8 cellular contexts compared by ENCODE assay signal in genomic region chr10:47558109-47558508, GRCh38. TPM values are rescaled to one million over a fixed set of nuclear protein-coding genes. Genes with fewer than 3 reads are reported as not detected.
DNase-seq lines count a peak whose midpoint lies in the region; ATAC-seq, FAIRE-seq and TF ChIP-seq lines count a peak whose summit lies in the region.
"Not testable (repeated sequence)": the region's sequence is repeated elsewhere in the genome, so short reads cannot be mapped to it uniquely, and the experiment has no call there.

No MANE protein-coding gene starts in this region.

- ATAC-seq in pancreas: peak; percentile 19 to 41 (median 26)

- not testable (repeated sequence) for H3K4me2 ChIP-seq in endothelial cell of umbilical vein (ENCODE audit: insufficient read depth, low read length)
- peak overlapping the region; percentile 49 for H3K4me2 ChIP-seq in hepatocyte

- not testable (repeated sequence) for H3K4me3 ChIP-seq in BJ (ENCODE audit: low read depth, low read length); endothelial cell of umbilical vein (replicated peaks in 1 of 3; ENCODE audit: insufficient read depth in 1 of 3, low read depth in 1 of 3, low read length in 3 of 3); hepatocyte; pancreas

- H2AFZ ChIP-seq in endothelial cell of umbilical vein (ENCODE audit: low read depth, low read length): peak overlapping the region; percentile 44
- H2AFZ ChIP-seq in hepatocyte: not testable (repeated sequence)

- not testable (repeated sequence) for H3K27ac ChIP-seq in endothelial cell of umbilical vein (ENCODE audit: insufficient read depth, low read depth, low read length)
- H3K27ac ChIP-seq in hepatocyte: peak overlapping the region; percentile 86
- peak overlapping the region in 2 of 4 donors; percentile 78 for H3K27ac ChIP-seq in pancreas

- not testable (repeated sequence) for H3K9me3 Mint-ChIP-seq in type B pancreatic cell

- H4K20me1 ChIP-seq in endothelial cell of umbilical vein (replicated peaks; ENCODE audit: control insufficient read depth, extremely low read depth, insufficient read depth, low read length); hepatocyte (ENCODE audit: insufficient read depth, poor library complexity, severe bottlenecking): not testable (repeated sequence)

- not testable (repeated sequence) for TF ChIP-seq CTCF in BJ (IDR thresholded peaks at IDR 0.05; ENCODE audit: insufficient read depth, low read depth, low read length); endothelial cell of umbilical vein (IDR thresholded peaks at IDR 0.05; ENCODE audit: extremely low read depth in 1 of 2, insufficient read depth in 1 of 2, low read depth in 1 of 2, low read length in 2 of 2); hepatocyte (IDR thresholded peaks at IDR 0.05; ENCODE audit: poor library complexity); pancreas (IDR thresholded peaks at IDR 0.05); type B pancreatic cell (conservative IDR thresholded peaks at IDR 0.05)

- H3K79me2 ChIP-seq in endothelial cell of umbilical vein (ENCODE audit: control insufficient read depth, insufficient read depth, low read length); hepatocyte: not testable (repeated sequence)

- H3K27me3 Mint-ChIP-seq in type B pancreatic cell: not testable (repeated sequence)

- H3K27me3 ChIP-seq in BJ (ENCODE audit: control insufficient read depth, insufficient read depth, low read length); endothelial cell of umbilical vein (ENCODE audit: control insufficient read depth in 2 of 2, insufficient read depth in 2 of 2, low read length in 2 of 2); hepatocyte; pancreas: not testable (repeated sequence)

- H3K36me3 ChIP-seq in BJ (ENCODE audit: control insufficient read depth, insufficient read depth, low read length); endothelial cell of umbilical vein (ENCODE audit: control insufficient read depth in 2 of 2, extremely low read depth in 1 of 2, insufficient read depth in 2 of 2, low read length in 2 of 2); hepatocyte (replicated peaks; ENCODE audit: insufficient read depth, low read depth); pancreas: not testable (repeated sequence)

- dilution Hi-C loops in endothelial cell of umbilical vein (cut with MboI; ENCODE audit: extremely low pct_ligation_motif_present, low sequenced_read_pairs): not testable (repeated sequence)

- peak; percentile 62 for FAIRE-seq in H54 (lab: Jason Lieb, UNC)
- not testable (repeated sequence) for FAIRE-seq in RCC 7860 (lab: Jason Lieb, UNC); endothelial cell of umbilical vein (lab: Jason Lieb, UNC); pancreas (lab: Jason Lieb, UNC)

- H3K9me1 ChIP-seq in endothelial cell of umbilical vein (replicated peaks; ENCODE audit: control insufficient read depth, extremely low read depth, insufficient read depth, low read length): not testable (repeated sequence)

- not testable (repeated sequence) for H3K4me1 ChIP-seq in endothelial cell of umbilical vein (ENCODE audit: control insufficient read depth, extremely low read depth, insufficient read depth, low read length); hepatocyte (ENCODE audit: insufficient read depth); pancreas

- not testable (repeated sequence) for H3K9me3 ChIP-seq in endothelial cell of umbilical vein (replicated peaks; ENCODE audit: control insufficient read depth, insufficient read depth, low read length); hepatocyte (ENCODE audit: low read depth); pancreas

- WGBS in hepatocyte (ENCODE audit: low lambda C conversion rate, missing lambda C conversion rate): 52% methylated on average over 5 of the region's 5 CpGs
- 23 to 30% methylated on average over 5 of the region's 5 CpGs for WGBS in pancreas, 2 donors

- peak overlapping the region; percentile 15 for H3K4me3 Mint-ChIP-seq in type B pancreatic cell

- CTCF ChIA-PET in BJ (lab: Yijun Ruan, JAX); endothelial cell of umbilical vein (lab: Charles Lee): not testable (repeated sequence)

- H3K4me1 Mint-ChIP-seq in type B pancreatic cell (ENCODE audit: unreplicated experiment): not testable (repeated sequence)

- DNase-seq in BJ (ENCODE audit: low read depth) (peak; percentile 23), RCC 7860 (ENCODE audit: low spot score) (peak; percentile 75), astrocyte of the hippocampus (ENCODE audit: low read depth, low spot score) (peak; percentile 56), endothelial cell of umbilical vein (ENCODE audit: low read depth, low spot score) (peak; percentile 17), hepatocyte (ENCODE audit: low spot score) (peak; percentile 50), pancreas (peak in 2 of 6 donors; percentile 20 to 28)
- not testable (repeated sequence) for DNase-seq in H54 (ENCODE audit: insufficient read length, low spot score); type B pancreatic cell (ENCODE audit: extremely low spot score, unreplicated experiment)

- BruUV-seq in endothelial cell of umbilical vein (replicated peaks; lab: Mats Ljungman, UMichigan): not testable (repeated sequence)

- not testable (repeated sequence) for H3K9ac ChIP-seq in endothelial cell of umbilical vein (replicated peaks; ENCODE audit: extremely low read depth, insufficient read depth, low read length)

- H3K27ac Mint-ChIP-seq in type B pancreatic cell: peak overlapping the region; percentile 96

- not testable (repeated sequence) for H3K9me2 ChIP-seq in hepatocyte (replicated peaks; ENCODE audit: insufficient read depth)

- intact Hi-C loops in endothelial cell of umbilical vein (cut with micrococcal nuclease); pancreas (cut with DNase I): not testable (repeated sequence)

- not testable (repeated sequence) for H3K36me3 Mint-ChIP-seq in type B pancreatic cell

- POLR2A ChIA-PET in BJ (lab: Charles Lee); endothelial cell of umbilical vein (lab: Charles Lee): not testable (repeated sequence)

- TF ChIP-seq POLR2A in H54 (IDR thresholded peaks at IDR 0.05; ENCODE audit: low read depth, low read length); endothelial cell of umbilical vein (IDR thresholded peaks at IDR 0.05; ENCODE audit: low read depth, low read length): not testable (repeated sequence)

RNA-seq across cellular contexts. Expression of gene AGAP9, which starts 34.7 kb away (rescaled TPM):
- polyA plus RNA-seq in BJ (2011; rRNA removed) (3.7 and 3.8 TPM in 2 replicates), endothelial cell of umbilical vein (9.6 and 9.9 TPM in 2 replicates), hepatocyte (6.9 and 7.2 TPM in 2 replicates), pancreas (10 to 100 TPM; 20.7 to 35.7 TPM)
- 1.3 and 2.8 TPM in 2 replicates for polyA minus RNA-seq in BJ (2011; rRNA and poly(A)+ RNA removed)
- total RNA-seq in endothelial cell of umbilical vein (8.9 and 14.4 TPM in 2 replicates), hepatocyte (8.4 and 9.4 TPM in 2 replicates), pancreas (10 to 100 TPM in 1 of 6 donors, 1 to 10 TPM in 5; 3.8 to 11.5 (median 8.1) TPM), type B pancreatic cell (ENCODE audit: low replicate concordance) (8.4 and 14.2 TPM in 2 replicates)
- 3.3 and 4.0 TPM in 2 replicates for polyA plus RNA-seq in endothelial cell of umbilical vein (2011; cell fraction: cytosol; rRNA removed)
- polyA plus RNA-seq in endothelial cell of umbilical vein (2011; cell fraction: nucleus; rRNA removed): 70.8 and 76.5 TPM in 2 replicates
- polyA plus RNA-seq in endothelial cell of umbilical vein (2012): 4.5 and 5.1 TPM in 2 replicates
- 11.5 and 13.0 TPM in 2 replicates for polyA minus RNA-seq in endothelial cell of umbilical vein
- not detected for polyA minus RNA-seq in endothelial cell of umbilical vein (2011; cell fraction: cytosol; rRNA and poly(A)+ RNA removed)
- polyA minus RNA-seq in endothelial cell of umbilical vein (2011; cell fraction: nucleus; rRNA and poly(A)+ RNA removed): 16.0 and 17.6 TPM in 2 replicates
